Comparison of ENCODE assay signal across 16 cellular contexts in the genomic region with DNA sequence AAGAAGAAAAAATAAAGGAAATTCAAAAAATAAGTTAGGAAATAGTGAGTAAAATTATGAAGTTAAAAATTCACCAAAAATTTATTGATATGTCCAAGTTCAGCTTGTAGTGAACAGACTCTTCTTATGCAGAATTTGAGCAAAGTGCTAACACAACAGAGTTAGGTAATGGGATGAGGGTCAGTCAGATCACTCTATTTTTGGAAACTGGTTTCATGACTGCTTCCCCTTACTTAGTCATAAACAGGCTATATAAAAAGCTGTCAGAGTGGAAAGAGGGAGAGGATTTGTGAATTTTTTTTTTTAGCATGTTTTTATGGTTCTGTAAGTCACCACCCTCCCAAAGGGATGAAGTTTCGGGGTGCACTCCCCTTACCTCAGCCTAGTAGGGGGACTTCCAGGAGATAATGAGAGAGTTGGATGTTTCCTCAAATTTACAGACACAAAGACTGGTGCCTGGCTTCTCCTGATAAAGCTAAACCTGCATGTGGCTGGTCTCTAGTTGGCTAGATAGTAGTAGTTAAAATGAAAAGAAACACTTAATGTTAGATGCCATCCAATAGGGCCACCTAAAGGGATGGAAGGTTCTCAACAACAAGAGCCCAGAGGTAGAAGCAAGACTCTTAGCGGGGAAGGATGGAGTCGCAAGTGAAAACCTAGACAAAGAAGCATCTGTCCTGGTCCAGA. TPM values are rescaled to one million over a fixed set of nuclear protein-coding genes. Genes with fewer than 3 reads are reported as not detected.
DNase-seq lines count a peak whose midpoint lies in the region; ATAC-seq, FAIRE-seq and TF ChIP-seq lines count a peak whose summit lies in the region.
"Had no signal": no experiment of that assay in that cellular context is flagged by ENCODE, and none has a peak within 500 bp of the region (broad histone marks: within the 10 kb centered on the region; RNA-seq: fewer than 3 reads in every experiment).

No MANE protein-coding gene starts in this region.

- BruUV-seq in GM12878 (replicated peaks; lab: Mats Ljungman, UMichigan) = no TSS peak

- peak; percentile 8 to 39 for DNase-seq in Kasumi-1 (lab: John Stamatoyannopoulos, UW)
- no peak for DNase-seq in GM12878 (ENCODE audit: low read depth, low spot score)
- no peak for DNase-seq in stimulated activated effector memory CD8-positive, alpha-beta T cell treated with anti-CD3 and anti-CD28 coated beads, Interleukin-12 subunit alpha, Interleukin-12 subunit beta, amount 100 ng/mL, for 72 hours (ENCODE audit: low spot score in 2 of 2)
- no peak for DNase-seq in activated T-cell treated with anti-CD3 and anti-CD28 coated beads, Interleukin-2, amount 50 U/mL, for 1 hour
- no peak for DNase-seq in NCI-H1092 (lab: John Stamatoyannopoulos, UW)
- DNase-seq in ovary = no peak
- DNase-seq in T-helper 2 cell = no peak
- DNase-seq: activated CD4-positive, alpha-beta T cell treated with anti-CD3 and anti-CD28 coated beads for 48 hours; activated naive CD4-positive, alpha-beta T cell treated with Interleukin-2 at 50 U/mL for 16 hours; cortex of kidney; Karpas-422; NCI-H2227 treated with DMSO at 0.1 percent for 48 hours; SHP77 treated with DMSO at 0.1 percent for 48 hours; transverse colon had no signal

- 0 out of 2 replicates have a peak, but pooled peaks have one; percentile 5 for TF ChIP-seq RAD21 in GM12878 (IDR thresholded peaks at IDR 0.05; ENCODE audit: insufficient read depth, low read depth, low read length)

- TF ChIP-seq CTCF in GM12878 (IDR thresholded peaks at IDR 0.05 in 2 of 3, conservative IDR thresholded peaks at IDR 0.05 in 1 of 3; ENCODE audit: control insufficient read depth in 2 of 3, extremely low read depth in 1 of 3, insufficient read depth in 1 of 3, low read depth in 3 of 3, low read length in 3 of 3) (no peak), ovary (IDR thresholded peaks at IDR 0.05) (no peak)

- no peak overlapping the region for H3K4me3 ChIP-seq in GM12878
- no peak overlapping the region for H3K4me3 ChIP-seq in ovary
- H3K4me3 ChIP-seq: transverse colon had no signal

- H3K9me3 ChIP-seq in GM12878 (replicated peaks; ENCODE audit: control insufficient read depth, insufficient read depth, low read length) (no peaks in the 10 kb centered on the region; the same call in 2 of the 3 replicates), ovary (no peaks in the 10 kb centered on the region)
- H3K9me3 ChIP-seq: transverse colon had no signal

- RAD21 ChIA-PET in GM12878 (lab: Charles Lee; ENCODE audit: unreplicated experiment) = no interaction called here

- FAIRE-seq in GM12878 (lab: Jason Lieb, UNC) = no peak

- intact Hi-C loops in GM12878 (cut with micrococcal nuclease; ENCODE audit: unreplicated experiment) = loop anchor here (2.0 kb wide), 1 partner anchor 48 kb away; the partner anchor contains the start of gene ZC3H13
- intact Hi-C loops in ovary (cut with DNase I) = no loop called here

- no peaks in the 10 kb centered on the region for H3K36me3 Mint-ChIP-seq in stimulated activated effector memory CD8-positive, alpha-beta T cell treated with anti-CD3 and anti-CD28 coated beads, Interleukin-12 subunit alpha, Interleukin-12 subunit beta, amount 100 ng/mL, for 72 hours
- H3K36me3 Mint-ChIP-seq: memory B cell had no signal

- peak overlapping the region; percentile 46; the same call in 1 of the 2 replicates for H2AFZ ChIP-seq in GM12878 (ENCODE audit: control insufficient read depth, low read depth, low read length)

- no peaks in the 10 kb centered on the region for H4K20me1 ChIP-seq in GM12878 (ENCODE audit: control insufficient read depth, insufficient read depth)

- H3K9me3 Mint-ChIP-seq in stimulated activated effector memory CD8-positive, alpha-beta T cell treated with anti-CD3 and anti-CD28 coated beads, Interleukin-12 subunit alpha, Interleukin-12 subunit beta, amount 100 ng/mL, for 72 hours = no peaks in the 10 kb centered on the region

- H3K4me1 Mint-ChIP-seq in stimulated activated effector memory CD8-positive, alpha-beta T cell treated with anti-CD3 and anti-CD28 coated beads, Interleukin-12 subunit alpha, Interleukin-12 subunit beta, amount 100 ng/mL, for 72 hours = no peaks in the 10 kb centered on the region

- CTCF ChIA-PET in GM12878 (lab: Yijun Ruan, JAX) = interaction anchor here (0.6 to 1.3 kb wide), 2 partner anchors 29 to 293 kb away, joined by 3 read pairs; no protein-coding TSS in a partner anchor

- no peak overlapping the region for H3K27ac Mint-ChIP-seq in stimulated activated effector memory CD8-positive, alpha-beta T cell treated with anti-CD3 and anti-CD28 coated beads, Interleukin-12 subunit alpha, Interleukin-12 subunit beta, amount 100 ng/mL, for 72 hours
- H3K27ac Mint-ChIP-seq: memory B cell had no signal

- TF ChIP-seq EP300 in GM12878 (IDR thresholded peaks at IDR 0.05; ENCODE audit: borderline replicate concordance in 1 of 2, control insufficient read depth in 1 of 2, low read depth in 2 of 2, low read length in 2 of 2) (0 out of 4 replicates have a peak, but pooled peaks of 1 of the 2 experiments have one; percentile 8), ovary (IDR thresholded peaks at IDR 0.05) (no peak)

- no peaks in the 10 kb centered on the region for H3K36me3 ChIP-seq in GM12878 (ENCODE audit: control insufficient read depth in 2 of 2, insufficient read depth in 2 of 2, low read length in 1 of 2)
- no peaks in the 10 kb centered on the region for H3K36me3 ChIP-seq in ovary
- H3K36me3 ChIP-seq: transverse colon had no signal

- no peak for TF ChIP-seq POLR2A in GM12878 (IDR thresholded peaks at IDR 0.05; ENCODE audit: low read depth, low read length)
- TF ChIP-seq POLR2A in ovary (IDR thresholded peaks at IDR 0.05) = no peak

- peak; percentile 70 for ATAC-seq in GM19351 (IDR thresholded peaks at IDR 0.05; ENCODE audit: unreplicated experiment)
- peak; percentile 79 for ATAC-seq in GM12878
- peak; percentile 42 for ATAC-seq in stimulated activated effector memory CD8-positive, alpha-beta T cell treated with anti-CD3 and anti-CD28 coated beads, Interleukin-12 subunit alpha, Interleukin-12 subunit beta, amount 100 ng/mL, for 72 hours

- peak overlapping the region; percentile 46 for H3K4me2 ChIP-seq in GM12878 (ENCODE audit: control insufficient read depth, insufficient read depth)

- H3K4me3 Mint-ChIP-seq in stimulated activated effector memory CD8-positive, alpha-beta T cell treated with anti-CD3 and anti-CD28 coated beads, Interleukin-12 subunit alpha, Interleukin-12 subunit beta, amount 100 ng/mL, for 72 hours = no peak overlapping the region
- H3K4me3 Mint-ChIP-seq: memory B cell had no signal

- SMC1A ChIA-PET in GM12878 (lab: Charles Lee; ENCODE audit: uncharacterized antibody, unreplicated experiment) = interaction anchor here (0.7 to 1.4 kb wide), 4 partner anchors 19 to 189 kb away, joined by 3 to 4 read pairs (median 4); no protein-coding TSS in a partner anchor

- POLR2A ChIA-PET in GM12878 (lab: Charles Lee) = no interaction called here

- in situ Hi-C loops in GM12878 (cut with MboI) = no loop called here

- H3K79me2 ChIP-seq in GM12878 (ENCODE audit: control insufficient read depth, insufficient read depth, low read length) = no peaks in the 10 kb centered on the region

- H3K27me3 ChIP-seq in GM12878 (replicated peaks in 1 of 2; ENCODE audit: control insufficient read depth in 2 of 2, insufficient read depth in 2 of 2, low read length in 1 of 2) (no peaks in the 10 kb centered on the region), ovary (no peaks in the 10 kb centered on the region)
- H3K27me3 ChIP-seq: transverse colon had no signal

- WGBS in GM12878 (ENCODE audit: insufficient coverage, insufficient replicate concordance, low lambda C conversion rate, missing lambda C conversion rate) = 67% methylated on average over 3 of the region's 3 CpGs
- 89 to 95% (median 91%) methylated on average over 3 of the region's 3 CpGs for WGBS in ovary, 3 donors

- peak overlapping the region; percentile 41; the same call in 1 of the 2 replicates for H3K9ac ChIP-seq in GM12878 (ENCODE audit: control insufficient read depth, insufficient read depth, low read length)

- H3K27ac ChIP-seq in GM12878 (ENCODE audit: control insufficient read depth, insufficient read depth) (peak overlapping the region; percentile 31), ovary (no peak overlapping the region)
- H3K27ac ChIP-seq: transverse colon had no signal

- peaks cover 20% of the 10 kb centered on the region for H3K4me1 ChIP-seq in GM12878 (ENCODE audit: control insufficient read depth, insufficient read depth, low read length)
- H3K4me1 ChIP-seq in ovary (ENCODE audit: insufficient read depth) = no peaks in the 10 kb centered on the region
- H3K4me1 ChIP-seq: transverse colon had no signal

RNA-seq across cellular contexts. Expression of gene CPB2, which starts 4.5 kb away (rescaled TPM):
- total RNA-seq in GM12878 (2013; cell fraction: nucleolus; rRNA removed) = not detected in 2 replicates
- total RNA-seq in GM12878 (2014; rRNA removed) = not detected in 2 replicates
- total RNA-seq in GM12878 (2014; rRNA removed; fragmentation: Illumina TruSeq; extraction: Trizol) = not detected in 2 replicates
- total RNA-seq in GM12878 (2021) = 0.13 and 0.16 TPM in 2 replicates
- not detected for polyA plus RNA-seq in GM12878 (2011; ENCODE audit: low read depth)
- not detected in 2 replicates for polyA plus RNA-seq in GM12878 (2011; rRNA removed)
- polyA plus RNA-seq in GM12878 (2011; cell fraction: cytosol; rRNA removed) = not detected in 2 replicates
- polyA plus RNA-seq in GM12878 (2011; cell fraction: nucleus; rRNA removed) = not detected in 2 replicates
- not detected in 2 replicates for polyA plus RNA-seq in GM12878 (2012)
- polyA plus RNA-seq in GM12878 (2014; fragmentation: Illumina TruSeq; extraction: Trizol) = 0.07 TPM in 1 of 2 replicates, not detected in the other
- polyA plus RNA-seq in GM12878 (2014; fragmentation: Nextera tagmentation; extraction: Ambion mirVana) = under 1 TPM; 0.05 to 0.22 TPM
- 0.05 and 0.14 TPM in 2 replicates for polyA plus RNA-seq in GM12878 (2014; rRNA removed)
- polyA plus RNA-seq in GM12878 (2016; fragmentation: Nextera tagmentation; extraction: Ambion mirVana) = under 1 TPM; 0.56 to 0.87 TPM
- not detected in 2 replicates for polyA minus RNA-seq in GM12878 (2011; rRNA and poly(A)+ RNA removed)
- polyA minus RNA-seq in GM12878 (2011; cell fraction: cytosol; rRNA and poly(A)+ RNA removed) = not detected in 2 replicates
- not detected in 2 replicates for polyA minus RNA-seq in GM12878 (2011; cell fraction: nucleus; rRNA and poly(A)+ RNA removed)
- under 1 TPM in 1 of 7 donors, not detected in 6; 0.38 TPM for total RNA-seq in ovary
- polyA plus RNA-seq in ovary = not detected
- total RNA-seq: transverse colon had no signal

RNA-seq across cellular contexts. Expression of gene ZC3H13, which starts 47.8 kb away (rescaled TPM):
- 43.3 and 47.0 TPM in 2 replicates for total RNA-seq in GM12878 (2013; cell fraction: nucleolus; rRNA removed)
- total RNA-seq in GM12878 (2014; rRNA removed) = 16.1 and 18.6 TPM in 2 replicates
- total RNA-seq in GM12878 (2014; rRNA removed; fragmentation: Illumina TruSeq; extraction: Trizol) = 27.5 and 29.7 TPM in 2 replicates
- 37.7 and 42.8 TPM in 2 replicates for total RNA-seq in GM12878 (2021)
- polyA plus RNA-seq in GM12878 (2011; ENCODE audit: low read depth) = 11.3 TPM
- polyA plus RNA-seq in GM12878 (2011; rRNA removed) = 10.0 and 12.3 TPM in 2 replicates
- polyA plus RNA-seq in GM12878 (2011; cell fraction: cytosol; rRNA removed) = 4.8 and 5.6 TPM in 2 replicates
- polyA plus RNA-seq in GM12878 (2011; cell fraction: nucleus; rRNA removed) = 7.9 and 15.9 TPM in 2 replicates
- polyA plus RNA-seq in GM12878 (2012) = 22.4 and 23.1 TPM in 2 replicates
- 50.0 and 62.5 TPM in 2 replicates for polyA plus RNA-seq in GM12878 (2014; fragmentation: Illumina TruSeq; extraction: Trizol)
- 10 to 100 TPM; 18.7 to 23.4 TPM for polyA plus RNA-seq in GM12878 (2014; fragmentation: Nextera tagmentation; extraction: Ambion mirVana)
- 16.9 and 19.5 TPM in 2 replicates for polyA plus RNA-seq in GM12878 (2014; rRNA removed)
- polyA plus RNA-seq in GM12878 (2016; fragmentation: Nextera tagmentation; extraction: Ambion mirVana) = 10 to 100 TPM; 52.5 to 55.9 TPM
- 8.0 and 16.0 TPM in 2 replicates for polyA minus RNA-seq in GM12878 (2011; rRNA and poly(A)+ RNA removed)
- 4.1 and 6.3 TPM in 2 replicates for polyA minus RNA-seq in GM12878 (2011; cell fraction: cytosol; rRNA and poly(A)+ RNA removed)
- 9.8 and 15.8 TPM in 2 replicates for polyA minus RNA-seq in GM12878 (2011; cell fraction: nucleus; rRNA and poly(A)+ RNA removed)
- total RNA-seq in ovary = 10 to 100 TPM; 23.2 to 64.1 (median 52.7) TPM
- 10 to 100 TPM; 15.1 to 34.4 TPM for polyA plus RNA-seq in ovary

Comparison
In these comparisons a context has a peak if more than half of its experiments do, and no peak if none do; other contexts are left out.
1. DNase-seq: peak in Kasumi-1 (2 of 2); none in GM12878 (single experiment), stimulated activated effector memory CD8-positive, alpha-beta T cell treated with anti-CD3 and anti-CD28 coated beads, Interleukin-12 subunit alpha, Interleukin-12 subunit beta, amount 100 ng/mL, for 72 hours (0 of 2), activated T-cell treated with anti-CD3 and anti-CD28 coated beads, Interleukin-2, amount 50 U/mL, for 1 hour (single experiment), NCI-H1092 (single experiment), ovary (0 of 5) and T-helper 2 cell (0 of 5).
2. Peak in every context shown above with its lines, with median percentiles within 50 percentile points of each other: ATAC-seq.